In genomic region chr14:22837059-22837749, GRCh38 we compare ENCODE assay signal across 8 cellular contexts. TPM values are rescaled to one million over a fixed set of nuclear protein-coding genes. Genes with fewer than 3 reads are reported as not detected.
A peak's percentile ranks its signal among the peaks of the same experiment; 100 is the strongest.
DNase-seq lines count a peak whose midpoint lies in the region; ATAC-seq and TF ChIP-seq lines count a peak whose summit lies in the region.

No MANE protein-coding gene starts in this region.

- H3K9me3 ChIP-seq in neural progenitor cell (ENCODE audit: low read depth): no peaks in the 10 kb centered on the region

- peak overlapping the region; percentile 95 for H2AFZ ChIP-seq in neural progenitor cell (replicated peaks)

- ATAC-seq in activated CD4-positive, alpha-beta T cell treated with anti-CD3 and anti-CD28 coated beads for 36 hours: peak; percentile 57
- ATAC-seq in GM21526 (IDR thresholded peaks at IDR 0.05; ENCODE audit: low FRiP score, unreplicated experiment) (no peak), HG02678 (IDR thresholded peaks at IDR 0.05; ENCODE audit: unreplicated experiment) (no peak)

- H3K4me3 Mint-ChIP-seq in activated CD4-positive, alpha-beta T cell treated with anti-CD3 and anti-CD28 coated beads for 36 hours: peak overlapping the region; percentile 63
- peak overlapping the region; percentile 93 for H3K4me3 Mint-ChIP-seq in neural progenitor cell

- no peaks in the 10 kb centered on the region for H3K36me3 ChIP-seq in neural progenitor cell

- peaks cover 22% of the 10 kb centered on the region for H3K36me3 Mint-ChIP-seq in activated CD4-positive, alpha-beta T cell treated with anti-CD3 and anti-CD28 coated beads for 36 hours (ENCODE audit: low read depth)
- peaks cover 8% of the 10 kb centered on the region for H3K36me3 Mint-ChIP-seq in neural progenitor cell

- H3K27me3 ChIP-seq in neural progenitor cell: peaks cover 26% of the 10 kb centered on the region

- H3K9ac ChIP-seq in neural progenitor cell: peak overlapping the region; percentile 32

- CTCF ChIA-PET in activated CD4-positive, alpha-beta T cell treated with anti-CD3 and anti-CD28 coated beads for 36 hours (lab: Charles Lee): interaction anchor here (0.6 to 4.1 kb wide), 13 partner anchors 9 to 280 kb away, joined by 3 to 28 read pairs (median 4); no protein-coding TSS in a partner anchor

- H3K79me2 ChIP-seq in neural progenitor cell (ENCODE audit: low read depth): peaks cover 10% of the 10 kb centered on the region

- POLR2A ChIA-PET in activated CD4-positive, alpha-beta T cell treated with anti-CD3 and anti-CD28 coated beads for 36 hours (lab: Charles Lee): interaction anchor here (0.6 to 0.9 kb wide), 3 partner anchors 15 to 71 kb away, joined by 4 read pairs; partner anchors contain the start of gene OXA1L

- no peaks in the 10 kb centered on the region for H3K9me3 Mint-ChIP-seq in activated CD4-positive, alpha-beta T cell treated with anti-CD3 and anti-CD28 coated beads for 36 hours (ENCODE audit: low read depth)
- H3K9me3 Mint-ChIP-seq in neural progenitor cell: no peaks in the 10 kb centered on the region

- no peaks in the 10 kb centered on the region for H4K20me1 ChIP-seq in neural progenitor cell (ENCODE audit: low read depth)

- peaks cover 13% of the 10 kb centered on the region for H3K27me3 Mint-ChIP-seq in activated CD4-positive, alpha-beta T cell treated with anti-CD3 and anti-CD28 coated beads for 36 hours
- peaks cover 23% of the 10 kb centered on the region for H3K27me3 Mint-ChIP-seq in neural progenitor cell (ENCODE audit: insufficient read depth, low read depth)

- H3K4me1 Mint-ChIP-seq in activated CD4-positive, alpha-beta T cell treated with anti-CD3 and anti-CD28 coated beads for 36 hours: peaks cover 12% of the 10 kb centered on the region
- H3K4me1 Mint-ChIP-seq in neural progenitor cell: peaks cover 18% of the 10 kb centered on the region

- peak overlapping the region; percentile 90 for H3K4me2 ChIP-seq in neural progenitor cell

- H3F3A ChIP-seq in neural progenitor cell (ENCODE audit: low read depth): peaks cover 36% of the 10 kb centered on the region

- TF ChIP-seq CTCF in VCaP (conservative IDR thresholded peaks at IDR 0.05) (0 out of 2 replicates have a peak, but pooled peaks have one; percentile 8), fibroblast of pulmonary artery (IDR thresholded peaks at IDR 0.05; ENCODE audit: low read length, missing control alignments) (no peak), neural progenitor cell (IDR thresholded peaks at IDR 0.05) (no peak)

- H3K4me3 ChIP-seq in fibroblast of pulmonary artery (replicated peaks; ENCODE audit: low read depth, low read length) (peak overlapping the region; percentile 98), neural progenitor cell (peak overlapping the region; percentile 72)

- intact Hi-C loops in activated CD4-positive, alpha-beta T cell treated with anti-CD3 and anti-CD28 coated beads for 36 hours (cut with DNase I, micrococcal nuclease): no loop called here

- H3K27ac ChIP-seq in VCaP (peak overlapping the region; percentile 4; the same call in 1 of the 2 replicates), neural progenitor cell (no peak overlapping the region)

- peak overlapping the region; percentile 17 for H3K27ac Mint-ChIP-seq in activated CD4-positive, alpha-beta T cell treated with anti-CD3 and anti-CD28 coated beads for 36 hours
- H3K27ac Mint-ChIP-seq in neural progenitor cell: peak overlapping the region; percentile 26

- H3K4me1 ChIP-seq in neural progenitor cell: peaks cover 9% of the 10 kb centered on the region

- DNase-seq in activated CD4-positive, alpha-beta T cell treated with anti-CD3 and anti-CD28 coated beads for 36 hours: no peak
- DNase-seq in activated CD4-positive, alpha-beta T cell treated with anti-CD3 and anti-CD28 coated beads for 1 hour: no peak
- DNase-seq in fibroblast of pulmonary artery (ENCODE audit: low read depth): peak; percentile 59
- DNase-seq in neural progenitor cell (ENCODE audit: low spot score): peak; percentile 53
- no peak for DNase-seq in NCI-H1694 (lab: John Stamatoyannopoulos, UW)

RNA-seq across cellular contexts. Expression of gene MMP14, which starts 0.8 kb away (rescaled TPM):
- 1 to 10 TPM; 2.0 to 2.1 TPM for total RNA-seq in activated CD4-positive, alpha-beta T cell treated with anti-CD3 and anti-CD28 coated beads for 36 hours
- total RNA-seq in neural progenitor cell (ENCODE audit: low replicate concordance): 15.1 and 25.2 TPM in 2 replicates

RNA-seq across cellular contexts. Expression of gene MRPL52, which starts 7.5 kb away (rescaled TPM):
- 100 to 1,000 TPM; 115 to 136 TPM for total RNA-seq in activated CD4-positive, alpha-beta T cell treated with anti-CD3 and anti-CD28 coated beads for 36 hours
- 28.1 and 71.5 TPM in 2 replicates for total RNA-seq in neural progenitor cell (ENCODE audit: low replicate concordance)

RNA-seq across cellular contexts. Expression of gene SLC7A7, which starts 22.0 kb away (rescaled TPM):
- total RNA-seq in activated CD4-positive, alpha-beta T cell treated with anti-CD3 and anti-CD28 coated beads for 36 hours: under 1 TPM; 0.50 to 0.72 TPM
- 2.8 and 5.6 TPM in 2 replicates for total RNA-seq in neural progenitor cell (ENCODE audit: low replicate concordance)

RNA-seq across cellular contexts. Expression of gene LRP10, which starts 34.3 kb away (rescaled TPM):
- total RNA-seq in activated CD4-positive, alpha-beta T cell treated with anti-CD3 and anti-CD28 coated beads for 36 hours: 10 to 100 TPM; 36.3 to 41.8 TPM
- total RNA-seq in neural progenitor cell (ENCODE audit: low replicate concordance): 0.92 and 4.2 TPM in 2 replicates

RNA-seq across cellular contexts. Expression of gene REM2, which starts 45.8 kb away (rescaled TPM):
- total RNA-seq in activated CD4-positive, alpha-beta T cell treated with anti-CD3 and anti-CD28 coated beads for 36 hours: under 1 TPM; 0.33 to 0.48 TPM
- 1.7 and 3.3 TPM in 2 replicates for total RNA-seq in neural progenitor cell (ENCODE audit: low replicate concordance)

Comparison
In these comparisons a context has a peak if more than half of its experiments do, and no peak if none do; other contexts are left out.
1. DNase-seq: peak in fibroblast of pulmonary artery (single experiment) and neural progenitor cell (single experiment); none in activated CD4-positive, alpha-beta T cell treated with anti-CD3 and anti-CD28 coated beads for 36 hours (single experiment), activated CD4-positive, alpha-beta T cell treated with anti-CD3 and anti-CD28 coated beads for 1 hour (single experiment) and NCI-H1694 (single experiment).